18 cellular contexts compared by ENCODE assay signal in genomic region chr5:112735702-112736101, GRCh38. TPM values are rescaled to one million over a fixed set of nuclear protein-coding genes. Genes with fewer than 3 reads are reported as not detected.
DNase-seq lines count a peak whose midpoint lies in the region; ATAC-seq and TF ChIP-seq lines count a peak whose summit lies in the region.
"Had no signal": no experiment of that assay in that cellular context is flagged by ENCODE, and none has a peak within 500 bp of the region (broad histone marks: within the 10 kb centered on the region; RNA-seq: fewer than 3 reads in every experiment).

No MANE protein-coding gene starts in this region.

- no TSS peak for BruUV-seq in PC-3 (replicated peaks; lab: Mats Ljungman, UMichigan)

- no peak overlapping the region for H2BK120ac ChIP-seq in mesenchymal stem cell (ENCODE audit: low read depth, low read length)

- peaks cover 12% of the 10 kb centered on the region for H3K4me1 ChIP-seq in CD8-positive, alpha-beta memory T cell (ENCODE audit: insufficient read depth, low read length)
- H3K4me1 ChIP-seq in PC-3 (ENCODE audit: insufficient read depth, low read length), result peaks cover 51% of the 10 kb centered on the region
- H3K4me1 ChIP-seq in mesenchymal stem cell (ENCODE audit: control insufficient read depth, insufficient read depth, low read depth, low read length), result peaks cover 10% of the 10 kb centered on the region

- no peak overlapping the region for H3K14ac ChIP-seq in mesenchymal stem cell (ENCODE audit: low read length in 2 of 2)

- no CpG with 5 or more reads among the region's 1 CpG for WGBS in mesenchymal stem cell

- no peaks in the 10 kb centered on the region for H3K9me3 ChIP-seq in CD8-positive, alpha-beta memory T cell (ENCODE audit: low read length)
- H3K9me3 ChIP-seq in PC-3 (ENCODE audit: low read length), result no peaks in the 10 kb centered on the region
- H3K9me3 ChIP-seq in mesenchymal stem cell (ENCODE audit: control insufficient read depth, low read length), result no peaks in the 10 kb centered on the region
- H3K9me3 ChIP-seq: BLaER1 had no signal

- H4K20me1 ChIP-seq in PC-3 (ENCODE audit: low read length), result no peaks in the 10 kb centered on the region

- H2BK15ac ChIP-seq in mesenchymal stem cell (ENCODE audit: low read depth, poor library complexity, severe bottlenecking), result no peak overlapping the region

- H3K27ac ChIP-seq in CD8-positive, alpha-beta memory T cell (ENCODE audit: low read depth, low read length), result peak overlapping the region; percentile 10
- H3K27ac ChIP-seq in PC-3 (ENCODE audit: low read length), result peak overlapping the region; percentile 91
- no peak overlapping the region for H3K27ac ChIP-seq in mesenchymal stem cell (ENCODE audit: low read length, poor library complexity, severe bottlenecking)
- H3K27ac ChIP-seq: BLaER1, KMS-11 had no signal

- intact Hi-C loops in PC-3 (cut with micrococcal nuclease), result loop anchor here (2.0 kb wide), 1 partner anchor 29 kb away; no protein-coding TSS in a partner anchor

- no peak for TF ChIP-seq CTCF in PC-3 (conservative IDR thresholded peaks at IDR 0.05; ENCODE audit: low read depth, low read length)

- no peaks in the 10 kb centered on the region for H3K27me3 ChIP-seq in CD8-positive, alpha-beta memory T cell (ENCODE audit: insufficient read depth, low read length, poor library complexity, severe bottlenecking)
- H3K27me3 ChIP-seq in PC-3 (ENCODE audit: low read length) (no peaks in the 10 kb centered on the region), mesenchymal stem cell (ENCODE audit: control insufficient read depth in 1 of 2, insufficient read depth in 1 of 2, low read length in 2 of 2) (no peaks in the 10 kb centered on the region)
- H3K27me3 ChIP-seq: BLaER1 had no signal

- H3K4me3 ChIP-seq in CD8-positive, alpha-beta memory T cell (ENCODE audit: low read length), result no peak overlapping the region
- H3K4me3 ChIP-seq in PC-3 (ENCODE audit: low read length), result no peak overlapping the region
- no peak overlapping the region for H3K4me3 ChIP-seq in mesenchymal stem cell (ENCODE audit: insufficient read depth in 1 of 2, low read depth in 1 of 2, low read length in 2 of 2)
- H3K4me3 ChIP-seq: BLaER1, GM12878 had no signal

- H4K91ac ChIP-seq in mesenchymal stem cell (ENCODE audit: low read length), result no peak overlapping the region

- no peaks in the 10 kb centered on the region for H3K27me3 Mint-ChIP-seq in CD8-positive, alpha-beta memory T cell
- H3K27me3 Mint-ChIP-seq: effector memory CD8-positive, alpha-beta T cell; stimulated activated naive CD8-positive, alpha-beta T cell treated with anti-CD3 and anti-CD28 coated beads, Interleukin-15, Interleukin-2, amounts not matched to agents 100 ng/mL and 50 ng/mL, for 24 hours had no signal

- H3K4me2 ChIP-seq in PC-3 (ENCODE audit: low read length) (peak overlapping the region; percentile 73), mesenchymal stem cell (ENCODE audit: low read length, poor library complexity, severe bottlenecking) (no peak overlapping the region)
- H3K4me2 ChIP-seq: KMS-11 had no signal

- H2BK5ac ChIP-seq in mesenchymal stem cell (ENCODE audit: low read depth, low read length, poor library complexity, severe bottlenecking), result no peak overlapping the region

- H3K27ac Mint-ChIP-seq in CD8-positive, alpha-beta memory T cell, result no peak overlapping the region
- H3K27ac Mint-ChIP-seq: effector memory CD8-positive, alpha-beta T cell; stimulated activated naive CD8-positive, alpha-beta T cell treated with anti-CD3 and anti-CD28 coated beads, Interleukin-15, Interleukin-2, amounts not matched to agents 100 ng/mL and 50 ng/mL, for 24 hours had no signal

- no peak overlapping the region for H3K4ac ChIP-seq in mesenchymal stem cell (ENCODE audit: low read depth in 1 of 2, low read length in 2 of 2)

- H3K79me1 ChIP-seq in mesenchymal stem cell (replicated peaks; ENCODE audit: low read length, poor library complexity, severe bottlenecking), result peaks cover 26% of the 10 kb centered on the region

- peaks cover 0 to 5% (median 0%) of the 10 kb centered on the region in 3 donors for H3K36me3 Mint-ChIP-seq in CD8-positive, alpha-beta memory T cell

- CTCF ChIA-PET in CD8-positive, alpha-beta memory T cell (lab: Charles Lee), result interaction anchor here (1.2 to 1.3 kb wide), 3 partner anchors 8 to 186 kb away, joined by 3 to 5 read pairs (median 3); partner anchors contain the start of gene REEP5
- CTCF ChIA-PET in PC-3 (lab: Charles Lee), result interaction anchor here (0.7 to 1.2 kb wide), 2 partner anchors 22 to 209 kb away, joined by 3 to 6 read pairs; no protein-coding TSS in a partner anchor

- H2AFZ ChIP-seq in PC-3 (ENCODE audit: low read length) (no peak overlapping the region), mesenchymal stem cell (ENCODE audit: low read depth, low read length) (no peak overlapping the region)

- H3K9me2 ChIP-seq in PC-3 (replicated peaks; ENCODE audit: low read length), result no peaks in the 10 kb centered on the region

- H3K36me3 ChIP-seq in CD8-positive, alpha-beta memory T cell (ENCODE audit: insufficient read depth, low read length), result no peaks in the 10 kb centered on the region
- H3K36me3 ChIP-seq in PC-3 (ENCODE audit: low read depth, low read length), result no peaks in the 10 kb centered on the region
- no peaks in the 10 kb centered on the region for H3K36me3 ChIP-seq in mesenchymal stem cell (ENCODE audit: control insufficient read depth in 1 of 2, insufficient read depth in 2 of 2, low read depth in 1 of 2, low read length in 2 of 2)
- H3K36me3 ChIP-seq: BLaER1 had no signal

- no peak overlapping the region for H2AK5ac ChIP-seq in mesenchymal stem cell (ENCODE audit: low read length, severe bottlenecking)

- DNase-seq in CD8-positive, alpha-beta memory T cell, result no peak
- DNase-seq in PC-3 (peak; percentile 87), dedifferentiated amniotic fluid mesenchymal stem cell (ENCODE audit: extremely low spot score) (peak; percentile 19), mesenchymal stem cell (peak; percentile 32), retina (no peak), DMS 273 (lab: John Stamatoyannopoulos, UW; ENCODE audit: unreplicated experiment) (no peak), NCI-H2029 (lab: John Stamatoyannopoulos, UW) (no peak)
- DNase-seq: activated effector memory CD4-positive, alpha-beta T cell treated with Interleukin-2 at 50 U/mL for 16 hours; DND-41; effector memory CD8-positive, alpha-beta T cell; glutamatergic neuron; kidney glomerular epithelial cell; NCI-H510A treated with DMSO at 0.1 percent for 48 hours had no signal

- no peak overlapping the region for H4K8ac ChIP-seq in mesenchymal stem cell (ENCODE audit: low read length)

- POLR2A ChIA-PET in CD8-positive, alpha-beta memory T cell (lab: Charles Lee), result interaction anchor here (0.6 kb wide), 1 partner anchor 15 kb away, joined by 3 read pairs; no protein-coding TSS in a partner anchor
- POLR2A ChIA-PET in PC-3 (lab: Charles Lee; ENCODE audit: unreplicated experiment), result no interaction called here

- peaks cover 55% of the 10 kb centered on the region for H3K79me2 ChIP-seq in PC-3 (ENCODE audit: low read length)

- no peak overlapping the region for H3K23ac ChIP-seq in mesenchymal stem cell (ENCODE audit: low read length in 2 of 2)

- H3K18ac ChIP-seq in mesenchymal stem cell (ENCODE audit: low read depth in 1 of 2, low read length in 2 of 2), result no peak overlapping the region

- H3K9ac ChIP-seq in PC-3 (ENCODE audit: low read length), result peak overlapping the region; percentile 62
- H3K9ac ChIP-seq in mesenchymal stem cell (ENCODE audit: low read length), result peak overlapping the region; percentile 65
- H3K9ac ChIP-seq: BLaER1, KMS-11 had no signal

- ATAC-seq in PC-3 (peak; percentile 91), GM21390 (IDR thresholded peaks at IDR 0.05; ENCODE audit: unreplicated experiment) (no peak)
- ATAC-seq: effector memory CD8-positive, alpha-beta T cell; GM12878 had no signal

- no peaks in the 10 kb centered on the region for H3K9me3 Mint-ChIP-seq in CD8-positive, alpha-beta memory T cell
- H3K9me3 Mint-ChIP-seq: effector memory CD8-positive, alpha-beta T cell; stimulated activated naive CD8-positive, alpha-beta T cell treated with anti-CD3 and anti-CD28 coated beads, Interleukin-15, Interleukin-2, amounts not matched to agents 100 ng/mL and 50 ng/mL, for 24 hours had no signal

- peaks cover 21 to 36% (median 33%) of the 10 kb centered on the region in 3 donors for H3K4me1 Mint-ChIP-seq in CD8-positive, alpha-beta memory T cell

- H2BK12ac ChIP-seq in mesenchymal stem cell (ENCODE audit: low read length in 2 of 2), result no peak overlapping the region

- H3K4me3 Mint-ChIP-seq in CD8-positive, alpha-beta memory T cell, result no peak overlapping the region
- H3K4me3 Mint-ChIP-seq: effector memory CD8-positive, alpha-beta T cell; stimulated activated naive CD8-positive, alpha-beta T cell treated with anti-CD3 and anti-CD28 coated beads, Interleukin-15, Interleukin-2, amounts not matched to agents 100 ng/mL and 50 ng/mL, for 24 hours had no signal

- H3F3A ChIP-seq in PC-3 (ENCODE audit: low read length, unreplicated experiment), result no peaks in the 10 kb centered on the region

RNA-seq across cellular contexts. Expression of gene APC, which starts 2.0 kb away (rescaled TPM):
- 10 to 100 TPM; 23.1 to 24.0 TPM for total RNA-seq in CD8-positive, alpha-beta memory T cell
- polyA plus RNA-seq in CD8-positive, alpha-beta memory T cell, result 23.0 TPM
- 31.0 and 31.7 TPM in 2 replicates for total RNA-seq in PC-3 (2014; rRNA removed)
- polyA plus RNA-seq in mesenchymal stem cell (2013, experiment 1 of 2), result 14.8 TPM
- 14.9 TPM for polyA plus RNA-seq in mesenchymal stem cell (2013, experiment 2 of 2)

Comparison
In these comparisons a context has a peak if more than half of its experiments do, and no peak if none do; other contexts are left out.
1. DNase-seq: peak in PC-3 (single experiment), dedifferentiated amniotic fluid mesenchymal stem cell (single experiment) and mesenchymal stem cell (single experiment); none in CD8-positive, alpha-beta memory T cell (0 of 5), retina (single experiment), DMS 273 (single experiment) and NCI-H2029 (single experiment).